ENCODE assay signal across 27 cellular contexts in genomic region chr9:121790841-121791240, GRCh38.
"Had no signal": no experiment of that assay in that cellular context is flagged by ENCODE, and none has a peak within 500 bp of the region (broad histone marks: within the 10 kb centered on the region; RNA-seq: fewer than 3 reads in every experiment).

No MANE protein-coding gene starts in this region.

- ATAC-seq: effector memory CD8-positive, alpha-beta T cell; esophagus mucosa; foreskin keratinocyte; gastrocnemius medialis; gastroesophageal sphincter; heart left ventricle; heart right ventricle had no signal

- DNase-seq: colonic mucosa; cortex of kidney; dermis blood vessel endothelial cell; dorsolateral prefrontal cortex; effector CD4-positive, alpha-beta T cell; effector CD8-positive, alpha-beta T cell; effector memory CD4-positive, alpha-beta T cell; effector memory CD8-positive, alpha-beta T cell; erythroblast; esophagus squamous epithelium; foreskin fibroblast; foreskin keratinocyte; foreskin melanocyte; gastrocnemius medialis; glutamatergic neuron; head of caudate nucleus; heart left ventricle; heart right ventricle had no signal

- H3K27ac ChIP-seq: colonic mucosa, coronary artery, dorsolateral prefrontal cortex, epithelial cell of prostate, esophagus muscularis mucosa, esophagus squamous epithelium, foreskin keratinocyte, gastrocnemius medialis, gastroesophageal sphincter, heart left ventricle, heart right ventricle had no signal

- FAIRE-seq: colon, endometrium, endothelial cell of umbilical vein, frontal cortex had no signal

- H3K36me3 ChIP-seq: colonic mucosa, gastrocnemius medialis had no signal

- H3K9me3 ChIP-seq: colonic mucosa, esophagus muscularis mucosa, esophagus squamous epithelium, gastrocnemius medialis, gastroesophageal sphincter, heart left ventricle, heart right ventricle had no signal

- H3K4me1 ChIP-seq: colonic mucosa, esophagus muscularis mucosa, esophagus squamous epithelium, foreskin keratinocyte, gastrocnemius medialis, gastroesophageal sphincter, heart left ventricle, heart right ventricle had no signal

- H3K4me3 ChIP-seq: colonic mucosa, coronary artery, dorsolateral prefrontal cortex, esophagus muscularis mucosa, esophagus squamous epithelium, gastrocnemius medialis, gastroesophageal sphincter, heart left ventricle, heart right ventricle had no signal

- H3K27me3 ChIP-seq: colonic mucosa, dorsolateral prefrontal cortex, esophagus muscularis mucosa, esophagus squamous epithelium, foreskin keratinocyte, gastrocnemius medialis, gastroesophageal sphincter, heart left ventricle, heart right ventricle had no signal
